ENCODE assay signal across 11 cellular contexts in genomic region chr2:42959148-42959992, GRCh38.
DNase-seq lines count a peak whose midpoint lies in the region; ATAC-seq, FAIRE-seq and TF ChIP-seq lines count a peak whose summit lies in the region.
"Had no signal": no experiment of that assay in that cellular context is flagged by ENCODE, and none has a peak within 500 bp of the region (broad histone marks: within the 10 kb centered on the region; RNA-seq: fewer than 3 reads in every experiment).

No MANE protein-coding gene starts in this region.

- TF ChIP-seq CTCF in NB4 (IDR thresholded peaks at IDR 0.05; ENCODE audit: low read depth, low read length) (no peak), endothelial cell of umbilical vein (IDR thresholded peaks at IDR 0.05; ENCODE audit: extremely low read depth in 1 of 2, insufficient read depth in 1 of 2, low read depth in 1 of 2, low read length in 2 of 2) (no peak), nephron progenitor cell (IDR thresholded peaks at IDR 0.05) (no peak), upper lobe of left lung (IDR thresholded peaks at IDR 0.05) (no peak)

- H3K27me3 ChIP-seq in endothelial cell of umbilical vein (ENCODE audit: control insufficient read depth in 2 of 2, insufficient read depth in 2 of 2, low read length in 2 of 2) = no peaks in the 10 kb centered on the region
- H3K27me3 ChIP-seq in upper lobe of left lung = no peaks in the 10 kb centered on the region
- H3K27me3 ChIP-seq in H7 (ENCODE audit: control insufficient read depth, insufficient read depth, low read length) = no peaks in the 10 kb centered on the region; the same call in 1 of the 2 replicates

- CTCF ChIA-PET in endothelial cell of umbilical vein (lab: Charles Lee) = interaction anchor here (0.6 to 1.2 kb wide), 2 partner anchors 13 to 79 kb away, joined by 3 read pairs; no protein-coding TSS in a partner anchor

- no peak overlapping the region for H3K4me3 ChIP-seq in NB4 (ENCODE audit: low read depth, low read length)
- no peak overlapping the region for H3K4me3 ChIP-seq in endothelial cell of umbilical vein (replicated peaks in 1 of 3; ENCODE audit: insufficient read depth in 1 of 3, low read depth in 1 of 3, low read length in 3 of 3)
- no peak overlapping the region for H3K4me3 ChIP-seq in upper lobe of left lung
- H3K4me3 ChIP-seq in H7 (ENCODE audit: insufficient read depth, low read depth, low read length) = no peak overlapping the region

- no peaks in the 10 kb centered on the region for H3K79me2 ChIP-seq in endothelial cell of umbilical vein (ENCODE audit: control insufficient read depth, insufficient read depth, low read length)

- no peaks in the 10 kb centered on the region for H3K9me3 Mint-ChIP-seq in nephron progenitor cell

- POLR2A ChIA-PET in endothelial cell of umbilical vein (lab: Charles Lee) = no interaction called here

- no peaks in the 10 kb centered on the region for H4K20me1 ChIP-seq in endothelial cell of umbilical vein (replicated peaks; ENCODE audit: control insufficient read depth, extremely low read depth, insufficient read depth, low read length)

- FAIRE-seq in endothelial cell of umbilical vein (lab: Jason Lieb, UNC) = peak; percentile 18
- FAIRE-seq: small intestine had no signal

- TF ChIP-seq POLR2A in NB4 (IDR thresholded peaks at IDR 0.05; ENCODE audit: extremely low read depth, insufficient read length) (no peak), endothelial cell of umbilical vein (IDR thresholded peaks at IDR 0.05; ENCODE audit: low read depth, low read length) (no peak), upper lobe of left lung (IDR thresholded peaks at IDR 0.05) (no peak)

- H3K4me1 Mint-ChIP-seq in nephron progenitor cell = peaks cover 74% of the 10 kb centered on the region

- dilution Hi-C loops in endothelial cell of umbilical vein (cut with MboI; ENCODE audit: extremely low pct_ligation_motif_present, low sequenced_read_pairs) = no loop called here

- no peak overlapping the region for H3K9ac ChIP-seq in endothelial cell of umbilical vein (replicated peaks; ENCODE audit: extremely low read depth, insufficient read depth, low read length)

- H3K36me3 Mint-ChIP-seq in nephron progenitor cell (ENCODE audit: low read depth) = no peaks in the 10 kb centered on the region
- H3K36me3 Mint-ChIP-seq: activated naive CD8-positive, alpha-beta T cell had no signal

- H3K4me1 ChIP-seq in endothelial cell of umbilical vein (ENCODE audit: control insufficient read depth, extremely low read depth, insufficient read depth, low read length) (peaks cover 30% of the 10 kb centered on the region), upper lobe of left lung (peaks cover 27 to 44% (median 35%) of the 10 kb centered on the region in 4 donors)

- WGBS in upper lobe of left lung, 2 donors = 38 to 39% methylated on average over 9 of the region's 9 CpGs

- ATAC-seq in upper lobe of left lung (ENCODE audit: low FRiP score in 2 of 2) (peak in 1 of 2 donors; percentile 80), GM21367 (IDR thresholded peaks at IDR 0.05; ENCODE audit: unreplicated experiment) (no peak), HG03520 (IDR thresholded peaks at IDR 0.05; ENCODE audit: unreplicated experiment) (no peak)

- BruUV-seq in endothelial cell of umbilical vein (replicated peaks; lab: Mats Ljungman, UMichigan) = no TSS peak

- no peaks in the 10 kb centered on the region for H3K9me1 ChIP-seq in endothelial cell of umbilical vein (replicated peaks; ENCODE audit: control insufficient read depth, extremely low read depth, insufficient read depth, low read length)

- H3K4me2 ChIP-seq in endothelial cell of umbilical vein (ENCODE audit: insufficient read depth, low read length) = no peak overlapping the region

- H3K27ac ChIP-seq in endothelial cell of umbilical vein (ENCODE audit: insufficient read depth, low read depth, low read length) = no peak overlapping the region
- peak overlapping the region; percentile 46 to 68 (median 54) for H3K27ac ChIP-seq in upper lobe of left lung

- TF ChIP-seq EP300 in upper lobe of left lung (IDR thresholded peaks at IDR 0.05) = no peak

- no peak overlapping the region for H2AFZ ChIP-seq in endothelial cell of umbilical vein (ENCODE audit: low read depth, low read length)

- DNase-seq in NB4 (ENCODE audit: low read depth) (peak; percentile 97), endothelial cell of umbilical vein (ENCODE audit: low read depth, low spot score) (peak; percentile 24), nephron progenitor cell (no peak), upper lobe of left lung (no peak), H7 (no peak)
- DNase-seq in activated naive CD4-positive, alpha-beta T cell treated with anti-CD3 and anti-CD28 coated beads, Interleukin-2, amount 50 U/mL, for 16 hours = no peak
- DNase-seq: NCI-H510A, small intestine had no signal

- H3K9me3 ChIP-seq in endothelial cell of umbilical vein (replicated peaks; ENCODE audit: control insufficient read depth, insufficient read depth, low read length) (no peaks in the 10 kb centered on the region), upper lobe of left lung (no peaks in the 10 kb centered on the region)

- intact Hi-C loops in endothelial cell of umbilical vein (cut with micrococcal nuclease) = no loop called here

- H3K36me3 ChIP-seq in endothelial cell of umbilical vein (ENCODE audit: control insufficient read depth in 2 of 2, extremely low read depth in 1 of 2, insufficient read depth in 2 of 2, low read length in 2 of 2) (no peaks in the 10 kb centered on the region), upper lobe of left lung (no peaks in the 10 kb centered on the region), H7 (replicated peaks; ENCODE audit: control insufficient read depth, insufficient read depth, low read length) (no peaks in the 10 kb centered on the region)

- H3K4me3 Mint-ChIP-seq in nephron progenitor cell = no peak overlapping the region
- H3K4me3 Mint-ChIP-seq: activated naive CD8-positive, alpha-beta T cell had no signal

- H3K27ac Mint-ChIP-seq in nephron progenitor cell = peak overlapping the region; percentile 85
- H3K27ac Mint-ChIP-seq: activated naive CD8-positive, alpha-beta T cell had no signal

- peaks cover 3% of the 10 kb centered on the region for H3K27me3 Mint-ChIP-seq in nephron progenitor cell (ENCODE audit: low read depth, poor library complexity)

TF ChIP-seq in endothelial cell of umbilical vein, 7 proteins besides CTCF, POLR2A, EP300 and RAD21:
- TF ChIP-seq POLR2AphosphoS5 (IDR thresholded peaks at IDR 0.05; ENCODE audit: insufficient read depth, low read depth, low read length) (no peak), MAX (IDR thresholded peaks at IDR 0.05; ENCODE audit: insufficient read depth, insufficient read length) (no peak)

Comparison
In these comparisons a context has a peak if more than half of its experiments do, and no peak if none do; other contexts are left out.
1. DNase-seq: peak in NB4 (single experiment) and endothelial cell of umbilical vein (single experiment); none in nephron progenitor cell (single experiment), upper lobe of left lung (0 of 2), activated naive CD4-positive, alpha-beta T cell treated with anti-CD3 and anti-CD28 coated beads, Interleukin-2, amount 50 U/mL, for 16 hours (single experiment) and H7 (single experiment).